Comparison of ENCODE assay signal across 8 cellular contexts in the genomic region with DNA sequence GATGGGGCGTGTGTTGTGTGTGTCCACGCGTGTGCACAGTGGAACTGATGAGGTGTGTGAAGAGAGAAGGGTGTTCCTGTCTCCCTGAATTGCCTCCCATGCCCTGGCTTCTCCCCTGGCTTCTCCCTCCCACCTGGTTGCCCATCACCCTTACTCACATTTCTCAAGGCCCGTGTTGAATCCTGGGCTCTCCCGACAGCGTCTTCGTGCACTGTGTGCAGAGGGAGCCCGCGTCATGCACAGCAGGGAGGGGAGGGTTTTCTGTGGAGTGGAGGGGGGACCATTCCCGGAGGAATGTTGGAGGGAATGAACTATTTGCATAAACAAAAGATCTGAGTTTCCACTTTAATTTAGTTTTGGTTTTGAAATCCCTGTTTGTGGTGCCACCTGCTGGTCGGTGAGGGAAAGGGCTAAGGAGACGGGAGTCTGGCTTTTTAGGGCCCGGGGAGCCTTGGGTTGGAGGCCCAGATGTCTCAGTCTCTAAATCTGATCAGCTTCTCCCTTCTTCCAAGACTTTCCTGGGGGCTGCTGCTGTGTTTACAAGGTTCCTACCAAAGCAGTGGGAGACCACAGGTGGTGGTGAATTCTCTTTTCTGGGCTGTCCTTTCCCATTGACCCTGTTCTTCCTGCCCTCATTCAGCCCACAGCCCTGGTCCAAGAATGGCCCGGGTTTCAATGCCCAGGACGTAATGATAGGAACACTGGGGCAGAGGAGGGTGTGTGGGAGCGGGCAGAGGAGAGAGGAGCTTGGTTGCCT. TPM values are rescaled to one million over a fixed set of nuclear protein-coding genes. Genes with fewer than 3 reads are reported as not detected.
A peak's percentile ranks its signal among the peaks of the same experiment; 100 is the strongest.
DNase-seq lines count a peak whose midpoint lies in the region; ATAC-seq and TF ChIP-seq lines count a peak whose summit lies in the region.

C1R (minus strand) TSS at position 217 of the 757 bp plus-strand sequence; CDS start at position 160, 57 bp downstream.

- TF ChIP-seq CTCF in RWPE1 (conservative IDR thresholded peaks at IDR 0.05; ENCODE audit: low read depth) = peak; percentile 63
- peak in 3 of 4 experiments; percentile 90 to 95 (median 95) for TF ChIP-seq CTCF in gastroesophageal sphincter (IDR thresholded peaks at IDR 0.05)

- peak; percentile 53 to 64 for TF ChIP-seq POLR2A in gastroesophageal sphincter (IDR thresholded peaks at IDR 0.05)

- H3K9me3 Mint-ChIP-seq in activated naive CD4-positive, alpha-beta T cell treated with anti-CD3 and anti-CD28 coated beads for 36 hours = no peaks in the 10 kb centered on the region

- H3K4me3 ChIP-seq in gastroesophageal sphincter = peak within 1 kb of the TSS; percentile 59 to 63

- no peaks in the 10 kb centered on the region for H3K9me3 ChIP-seq in gastroesophageal sphincter

- POLR2A ChIA-PET in RWPE1 (lab: Yijun Ruan, JAX; ENCODE audit: low non-redundant PET) = no interaction called here

- H3K36me3 Mint-ChIP-seq in activated naive CD4-positive, alpha-beta T cell treated with anti-CD3 and anti-CD28 coated beads for 36 hours (ENCODE audit: low read depth) = no peaks in the 10 kb centered on the region

- H3K4me1 ChIP-seq in gastroesophageal sphincter = peaks cover 3 to 57% (median 19%) of the 10 kb centered on the region in 3 donors

- H3K4me3 Mint-ChIP-seq in activated naive CD4-positive, alpha-beta T cell treated with anti-CD3 and anti-CD28 coated beads for 36 hours = peak within 1 kb of the TSS; percentile 73

- WGBS in gastroesophageal sphincter (ENCODE audit: low coverage in 1 of 2), 2 donors = 0 to 23% methylated on average over 1 to 8 of the region's 16 CpGs

- H3K27ac ChIP-seq in RWPE1 = peak within 1 kb of the TSS; percentile 63
- peak within 1 kb of the TSS; percentile 81 to 91 (median 85) for H3K27ac ChIP-seq in gastroesophageal sphincter

- H3K27me3 ChIP-seq in gastroesophageal sphincter = no peaks in the 10 kb centered on the region

- peaks cover 0 to 37% of the 10 kb centered on the region in 2 donors for H3K36me3 ChIP-seq in gastroesophageal sphincter

- TF ChIP-seq EP300 in gastroesophageal sphincter (IDR thresholded peaks at IDR 0.05) = no peak

- intact Hi-C loops in activated naive CD4-positive, alpha-beta T cell treated with anti-CD3 and anti-CD28 coated beads for 36 hours (cut with micrococcal nuclease) = loop anchor here (1.0 to 2.0 kb wide), 6 partner anchors 20 to 224 kb away; partner anchors contain the start of genes C12orf57, EMG1, LPCAT3 and PHB2

- peak within 1 kb of the TSS; percentile 22 for H3K27ac Mint-ChIP-seq in activated naive CD4-positive, alpha-beta T cell treated with anti-CD3 and anti-CD28 coated beads for 36 hours

- CTCF ChIA-PET in RWPE1 (lab: Yijun Ruan, JAX) = interaction anchor here (0.6 to 1.4 kb wide), 5 partner anchors 17 to 974 kb away, joined by 3 to 6 read pairs (median 4); partner anchors contain the start of genes C1S and LPCAT3
- CTCF ChIA-PET in activated naive CD4-positive, alpha-beta T cell treated with anti-CD3 and anti-CD28 coated beads for 36 hours (lab: Charles Lee) = interaction anchor here (0.8 to 2.7 kb wide), 7 partner anchors 10 to 148 kb away, joined by 3 to 30 read pairs (median 5); partner anchors contain the start of genes C12orf57, C1RL and RNU7-1

- DNase-seq in COLO668 (lab: John Stamatoyannopoulos, UW; ENCODE audit: unreplicated experiment) = peak; percentile 38
- peak; percentile 44 for DNase-seq in HPDE6-E6E7 (ENCODE audit: extremely low spot score)
- DNase-seq in RWPE1 (ENCODE audit: low spot score) = peak; percentile 56
- DNase-seq in activated naive CD4-positive, alpha-beta T cell treated with anti-CD3 and anti-CD28 coated beads for 36 hours = peak; percentile 83
- peak in 33 of 56 donors; percentile 8 to 77 (median 27) for DNase-seq in nucleus accumbens (lab: John Stamatoyannopoulos, UW)
- DNase-seq in superior temporal gyrus (ENCODE audit: extremely low spot score) = peak; percentile 75

- H3K4me1 Mint-ChIP-seq in activated naive CD4-positive, alpha-beta T cell treated with anti-CD3 and anti-CD28 coated beads for 36 hours (ENCODE audit: low read depth) = peaks cover 7% of the 10 kb centered on the region

- peak; percentile 92 for ATAC-seq in gastroesophageal sphincter
- no peak for ATAC-seq in GM18858 (IDR thresholded peaks at IDR 0.05; ENCODE audit: unreplicated experiment)

- no peaks in the 10 kb centered on the region for H3K27me3 Mint-ChIP-seq in activated naive CD4-positive, alpha-beta T cell treated with anti-CD3 and anti-CD28 coated beads for 36 hours (ENCODE audit: low read depth)

RNA-seq across cellular contexts. Expression of gene C1R, which starts in this region (rescaled TPM):
- total RNA-seq in activated naive CD4-positive, alpha-beta T cell treated with anti-CD3 and anti-CD28 coated beads for 36 hours = 1 to 10 TPM; 1.4 to 1.5 TPM
- total RNA-seq in gastroesophageal sphincter = 100 to 1,000 TPM; 330 to 846 (median 620) TPM

Comparison
In these comparisons a context has a peak if more than half of its experiments do, and no peak if none do; other contexts are left out.
1. RNA of gene C1R (total RNA-seq): 330 to 846 TPM in gastroesophageal sphincter; 1.4 to 1.5 TPM in activated naive CD4-positive, alpha-beta T cell treated with anti-CD3 and anti-CD28 coated beads for 36 hours; every median in the first group is over 100 times any median in the second.
2. DNase-seq: peak in every context shown above with its lines; median percentile 83 in activated naive CD4-positive, alpha-beta T cell treated with anti-CD3 and anti-CD28 coated beads for 36 hours; 75 in superior temporal gyrus; 56 in RWPE1; 44 in HPDE6-E6E7; 38 in COLO668; 27 in nucleus accumbens.